1 cellular context compared by ENCODE assay signal in genomic region chr2:99403524-99403923, GRCh38.
TF ChIP-seq lines count a peak whose summit lies in the region.

No MANE protein-coding gene starts in this region.

TF ChIP-seq in HepG2, 621 proteins besides CTCF, POLR2A, EP300 and RAD21 (continued from another document and continues in another):
- peak; percentile 85 for TF ChIP-seq TCF7 (IDR thresholded peaks at IDR 0.05; ENCODE audit: low read depth)
- TF ChIP-seq MNT (IDR thresholded peaks at IDR 0.05) = no peak
- peak; percentile 25; the same call in 1 of the 2 replicates for TF ChIP-seq ZSCAN9 (CRISPR knock-in tag; IDR thresholded peaks at IDR 0.05; ENCODE audit: borderline replicate concordance)
- no peak for TF ChIP-seq CREB3 (CRISPR knock-in tag; IDR thresholded peaks at IDR 0.05)
- TF ChIP-seq GLMP (CRISPR knock-in tag; IDR thresholded peaks at IDR 0.05; ENCODE audit: borderline replicate concordance) = no peak
- peak; percentile 46; the same call in 1 of the 2 replicates for TF ChIP-seq ZNF644 (CRISPR knock-in tag; IDR thresholded peaks at IDR 0.05; ENCODE audit: low read depth)
- TF ChIP-seq ZNF329 (CRISPR knock-in tag; IDR thresholded peaks at IDR 0.05; ENCODE audit: low read depth) = no peak
- 0 out of 2 replicates have a peak, but pooled peaks have one; percentile 13 for TF ChIP-seq RCOR2 (CRISPR knock-in tag; IDR thresholded peaks at IDR 0.05)
- no peak for TF ChIP-seq GRHL1 (CRISPR knock-in tag; conservative IDR thresholded peaks at IDR 0.05)
- no peak for TF ChIP-seq ZSCAN5A (CRISPR knock-in tag; IDR thresholded peaks at IDR 0.05; ENCODE audit: borderline replicate concordance)
- no peak for TF ChIP-seq ZNF251 (CRISPR knock-in tag; IDR thresholded peaks at IDR 0.05)
- no peak for TF ChIP-seq CREBL2 (CRISPR knock-in tag; IDR thresholded peaks at IDR 0.05; ENCODE audit: borderline replicate concordance)
- TF ChIP-seq ELF1 (CRISPR knock-in tag; IDR thresholded peaks at IDR 0.05) = 0 out of 2 replicates have a peak, but pooled peaks have one; percentile 44
- TF ChIP-seq PITX1 (CRISPR knock-in tag; IDR thresholded peaks at IDR 0.05) = peak; percentile 56; the same call in 1 of the 2 replicates
- no peak for TF ChIP-seq SIN3B (IDR thresholded peaks at IDR 0.05; ENCODE audit: low read length)
- no peak for TF ChIP-seq SP1 (IDR thresholded peaks at IDR 0.05)
- TF ChIP-seq SP1 (CRISPR knock-in tag; IDR thresholded peaks at IDR 0.05) = no peak
- peak; percentile 23; the same call in 1 of the 2 replicates for TF ChIP-seq MIXL1 (CRISPR knock-in tag; IDR thresholded peaks at IDR 0.05)
- TF ChIP-seq JUNB (CRISPR knock-in tag; IDR thresholded peaks at IDR 0.05; ENCODE audit: borderline replicate concordance) = no peak
- no peak for TF ChIP-seq NR2F6 (IDR thresholded peaks at IDR 0.05)
- TF ChIP-seq NR2F6 (CRISPR knock-in tag; IDR thresholded peaks at IDR 0.05) = peak; percentile 41; the same call in 1 of the 2 replicates
- peak; percentile 69 for TF ChIP-seq SAP130 (CRISPR knock-in tag; IDR thresholded peaks at IDR 0.05; ENCODE audit: low read depth)
- TF ChIP-seq ZKSCAN1 (IDR thresholded peaks at IDR 0.05; ENCODE audit: low read length) = no peak
- no peak for TF ChIP-seq ZBTB44 (CRISPR knock-in tag; IDR thresholded peaks at IDR 0.05)
- peak; percentile 67 for TF ChIP-seq SALL1 (CRISPR knock-in tag; IDR thresholded peaks at IDR 0.05)
- TF ChIP-seq NFE2 (CRISPR knock-in tag; IDR thresholded peaks at IDR 0.05) = no peak
- no peak for TF ChIP-seq HNF1A (IDR thresholded peaks at IDR 0.05; ENCODE audit: low read depth)
- no peak for TF ChIP-seq HNF1A (CRISPR knock-in tag; IDR thresholded peaks at IDR 0.05; ENCODE audit: borderline replicate concordance)
- TF ChIP-seq ZNF780A (CRISPR knock-in tag; IDR thresholded peaks at IDR 0.05) = no peak
- no peak for TF ChIP-seq NFYC (CRISPR knock-in tag; IDR thresholded peaks at IDR 0.05)
- TF ChIP-seq ARID3A (IDR thresholded peaks at IDR 0.05; ENCODE audit: low read depth, low read length) = no peak
- TF ChIP-seq KDM3A (CRISPR knock-in tag; IDR thresholded peaks at IDR 0.05; ENCODE audit: low read depth) = no peak
- TF ChIP-seq ZBTB33 (CRISPR knock-in tag; IDR thresholded peaks at IDR 0.05) = peak; percentile 78
- TF ChIP-seq PHF5A (CRISPR knock-in tag; IDR thresholded peaks at IDR 0.05; ENCODE audit: low read depth, unreplicated experiment) = peak; percentile 75
- TF ChIP-seq RFXAP (CRISPR knock-in tag; IDR thresholded peaks at IDR 0.05; ENCODE audit: borderline replicate concordance) = 0 out of 2 replicates have a peak, but pooled peaks have one; percentile 33
- TF ChIP-seq TBX2 (CRISPR knock-in tag; IDR thresholded peaks at IDR 0.05; ENCODE audit: borderline replicate concordance) = no peak
- TF ChIP-seq ZNF484 (CRISPR knock-in tag; IDR thresholded peaks at IDR 0.05; ENCODE audit: borderline replicate concordance, low read depth) = no peak
- TF ChIP-seq ZNF12 (CRISPR knock-in tag; IDR thresholded peaks at IDR 0.05) = peak; percentile 40; the same call in 1 of the 2 replicates
- TF ChIP-seq RARA (CRISPR knock-in tag; IDR thresholded peaks at IDR 0.05) = peak; percentile 78
- no peak for TF ChIP-seq ZFP36L2 (CRISPR knock-in tag; IDR thresholded peaks at IDR 0.05)
- no peak for TF ChIP-seq CC2D1A (CRISPR knock-in tag; IDR thresholded peaks at IDR 0.05)
